In the genomic region with DNA sequence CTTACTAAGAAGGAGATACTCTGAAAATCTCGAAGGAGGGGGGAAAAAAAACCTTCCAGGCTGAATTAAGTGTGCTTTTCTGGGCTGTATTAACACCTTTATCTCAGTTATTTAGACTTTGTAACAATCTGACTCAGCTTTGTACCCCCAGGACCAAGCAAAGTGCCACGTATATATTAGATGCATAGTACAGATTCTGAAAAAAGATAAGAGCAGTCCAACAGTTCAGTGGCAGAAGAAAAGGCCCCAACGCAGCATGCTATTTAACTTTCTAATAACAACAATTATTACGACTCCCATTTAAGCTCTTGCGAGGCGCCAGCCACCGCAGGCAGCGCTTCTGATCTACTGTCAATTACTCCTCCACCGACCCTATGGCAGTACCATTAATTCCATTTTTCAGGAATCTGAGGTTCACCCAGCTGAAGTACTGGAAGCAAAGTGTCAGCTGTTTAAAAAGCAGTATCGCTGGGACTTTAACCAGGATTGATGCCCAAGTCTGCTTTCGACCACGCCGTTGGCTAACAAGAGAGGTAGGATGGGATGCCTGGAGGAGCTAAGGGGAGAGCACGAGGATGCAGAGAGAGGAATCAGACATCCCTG, we compare ENCODE assay signal across 8 cellular contexts. TPM values are rescaled to one million over a fixed set of nuclear protein-coding genes. Genes with fewer than 3 reads are reported as not detected.
DNase-seq lines count a peak whose midpoint lies in the region; ATAC-seq and TF ChIP-seq lines count a peak whose summit lies in the region.

No MANE protein-coding gene starts in this region.

- ATAC-seq in Right ventricle myocardium inferior (no peak), gastroesophageal sphincter (no peak), HG02571 (IDR thresholded peaks at IDR 0.05; ENCODE audit: unreplicated experiment) (no peak), GM19467 (IDR thresholded peaks at IDR 0.05; ENCODE audit: unreplicated experiment) (no peak)

- no peak for TF ChIP-seq EP300 in gastroesophageal sphincter (IDR thresholded peaks at IDR 0.05)

- 18 to 24% methylated on average over 6 to 9 of the region's 14 CpGs for WGBS in gastroesophageal sphincter (ENCODE audit: low coverage in 1 of 2), 2 donors
- WGBS in spleen, 5 donors: 25 to 34% (median 32%) methylated on average over 14 of the region's 14 CpGs

- H3K9me3 ChIP-seq in cardiac muscle cell (ENCODE audit: low read depth) (no peaks in the 10 kb centered on the region), gastroesophageal sphincter (no peaks in the 10 kb centered on the region), spleen (peaks cover 0 to 19% (median 14%) of the 10 kb centered on the region in 8 donors)

- H3K36me3 ChIP-seq in cardiac muscle cell: no peaks in the 10 kb centered on the region
- peaks cover 0 to 5% of the 10 kb centered on the region in 2 donors for H3K36me3 ChIP-seq in gastroesophageal sphincter
- no peaks in the 10 kb centered on the region for H3K36me3 ChIP-seq in spleen

- no peak overlapping the region for H3K27ac ChIP-seq in cardiac muscle cell
- peak overlapping the region in 3 of 4 donors; percentile 87 to 92 (median 87) for H3K27ac ChIP-seq in gastroesophageal sphincter
- peak overlapping the region; percentile 74 to 93 (median 87) for H3K27ac ChIP-seq in spleen

- H3K27me3 ChIP-seq in cardiac muscle cell (no peaks in the 10 kb centered on the region), gastroesophageal sphincter (no peaks in the 10 kb centered on the region), spleen (replicated peaks in 1 of 7) (no peaks in the 10 kb centered on the region)

- DNase-seq in cardiac muscle cell (ENCODE audit: low read depth in 1 of 2, low spot score in 1 of 2) (no peak), Right ventricle myocardium inferior (ENCODE audit: missing footprints) (no peak), SK-N-DZ (ENCODE audit: low spot score) (peak; percentile 50), spleen (no peak)
- no peak for DNase-seq in stimulated activated CD4-positive, alpha-beta T cell treated with anti-CD3 and anti-CD28 coated beads, Interleukin-1b, Interleukin-23, amount 100 ng/mL, for 48 hours

- peak overlapping the region; percentile 46 for H3K4me3 ChIP-seq in cardiac muscle cell
- H3K4me3 ChIP-seq in gastroesophageal sphincter: peak overlapping the region; percentile 55 to 80
- H3K4me3 ChIP-seq in spleen: peak overlapping the region; percentile 71 to 98 (median 88)

- intact Hi-C loops in Right ventricle myocardium inferior (cut with DNase I) (no loop called here), spleen (cut with DNase I; ENCODE audit: low total_unique reads) (loop anchor here (10.0 kb wide), 1 partner anchor 144 kb away; the partner anchor contains the start of gene IFIT1)

- TF ChIP-seq CTCF in cardiac muscle cell (IDR thresholded peaks at IDR 0.05; ENCODE audit: low read depth, low read length) (no peak), gastroesophageal sphincter (IDR thresholded peaks at IDR 0.05) (no peak), spleen (IDR thresholded peaks at IDR 0.05 in 8 of 11, conservative IDR thresholded peaks at IDR 0.05 in 3 of 11) (no peak)

- H3K4me1 ChIP-seq in cardiac muscle cell (ENCODE audit: low read depth) (no peaks in the 10 kb centered on the region), gastroesophageal sphincter (peaks cover 0 to 24% (median 3%) of the 10 kb centered on the region in 3 donors), spleen (peaks cover 5 to 46% (median 30%) of the 10 kb centered on the region in 6 donors)

- TF ChIP-seq POLR2A in gastroesophageal sphincter (IDR thresholded peaks at IDR 0.05) (no peak), spleen (IDR thresholded peaks at IDR 0.05) (no peak)

RNA-seq across cellular contexts. Expression of gene LIPA, which starts 0.7 kb away (rescaled TPM):
- total RNA-seq in cardiac muscle cell: 6.8 and 6.9 TPM in 2 replicates
- polyA plus RNA-seq in cardiac muscle cell: 12.3 and 13.1 TPM in 2 replicates
- 19.3 TPM for total RNA-seq in Right ventricle myocardium inferior
- 31.8 and 42.3 TPM in 2 replicates for polyA plus RNA-seq in SK-N-DZ (2014; cell fraction: cytosol; rRNA removed)
- 18.0 and 21.5 TPM in 2 replicates for polyA plus RNA-seq in SK-N-DZ (2014; cell fraction: nucleus; rRNA removed)
- total RNA-seq in gastroesophageal sphincter: 10 to 100 TPM; 15.7 to 46.0 (median 22.3) TPM
- total RNA-seq in spleen: 100 to 1,000 TPM; 216 to 828 (median 424) TPM
- polyA plus RNA-seq in spleen: 10 to 100 TPM; 28.6 to 75.0 (median 58.6) TPM

RNA-seq across cellular contexts. Expression of gene CH25H, which starts 43.8 kb away (rescaled TPM):
- total RNA-seq in cardiac muscle cell (not detected in 2 replicates), Right ventricle myocardium inferior (0.14 TPM), gastroesophageal sphincter (10 to 100 TPM in 1 of 4 donors, 1 to 10 TPM in 2, under 1 TPM in 1; 0.93 to 16.8 (median 1.5) TPM), spleen (1 to 10 TPM in 5 of 7 donors, under 1 TPM in 2; 0.72 to 8.8 (median 1.8) TPM)
- polyA plus RNA-seq in cardiac muscle cell (not detected in 2 replicates), spleen (1 to 10 TPM; 1.4 to 3.6 (median 2.3) TPM)
- not detected in 2 replicates for polyA plus RNA-seq in SK-N-DZ (2014; cell fraction: cytosol; rRNA removed)
- polyA plus RNA-seq in SK-N-DZ (2014; cell fraction: nucleus; rRNA removed): not detected in 2 replicates

RNA-seq across cellular contexts. Expression of gene IFIT2, which starts 50.9 kb away (rescaled TPM):
- total RNA-seq in cardiac muscle cell: not detected in 2 replicates
- polyA plus RNA-seq in cardiac muscle cell: 0.07 and 0.25 TPM in 2 replicates
- 4.2 TPM for total RNA-seq in Right ventricle myocardium inferior
- polyA plus RNA-seq in SK-N-DZ (2014; cell fraction: cytosol; rRNA removed): not detected in 2 replicates
- polyA plus RNA-seq in SK-N-DZ (2014; cell fraction: nucleus; rRNA removed): not detected in 2 replicates
- 1 to 10 TPM; 3.2 to 5.3 (median 3.8) TPM for total RNA-seq in gastroesophageal sphincter
- total RNA-seq in spleen: 10 to 100 TPM; 12.8 to 22.2 (median 18.2) TPM
- polyA plus RNA-seq in spleen: 10 to 100 TPM in 1 of 3 donors, 1 to 10 TPM in 2; 6.1 to 11.4 (median 7.0) TPM

Comparison
In these comparisons a context has a peak if more than half of its experiments do, and no peak if none do; other contexts are left out.
1. RNA of gene LIPA, which starts 0.7 kb away (total RNA-seq): 216 to 828 TPM in spleen; 15.7 to 46.0 TPM in gastroesophageal sphincter, 19.3 TPM in Right ventricle myocardium inferior (single experiment) and 6.8 to 6.9 TPM in cardiac muscle cell; every median in the first group is over 4 times any median in the second.
2. Peak in every context shown above with its lines, with median percentiles within 50 percentile points of each other: H3K4me3 ChIP-seq.